ENCODE assay signal across 30 cellular contexts in the genomic region with DNA sequence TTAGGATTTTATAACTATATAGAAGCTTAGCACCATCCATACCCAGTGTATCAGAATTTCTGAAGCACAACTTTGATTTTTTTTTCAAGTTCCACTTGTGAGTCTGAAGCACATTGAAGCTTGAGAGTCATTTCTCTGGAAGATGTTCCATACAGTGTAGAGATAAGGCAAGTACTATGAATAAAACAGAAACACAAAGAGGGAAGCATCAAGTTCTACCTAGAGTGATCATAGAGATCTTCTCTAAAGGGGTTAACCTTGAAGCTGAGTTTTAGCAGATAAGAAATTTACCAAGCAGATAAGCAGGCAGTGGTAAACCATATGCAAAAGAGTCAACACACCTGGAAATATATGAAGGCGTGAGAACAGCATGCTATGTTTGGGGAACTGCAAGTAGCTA.
"Had no signal": no experiment of that assay in that cellular context is flagged by ENCODE, and none has a peak within 500 bp of the region (broad histone marks: within the 10 kb centered on the region; RNA-seq: fewer than 3 reads in every experiment).

No MANE protein-coding gene starts in this region.

- FAIRE-seq: endometrium, endothelial cell of umbilical vein, frontal cortex had no signal

- DNase-seq: activated CD4-positive, alpha-beta memory T cell treated with anti-CD3 and anti-CD28 coated beads for 36 hours; activated CD4-positive, alpha-beta T cell treated with anti-CD3 and anti-CD28 coated beads for 36 hours; activated CD4-positive, alpha-beta T cell treated with anti-CD3 and anti-CD28 coated beads, Interleukin-2, amount 10 ng/mL, durations not matched to agents 24 days and 14 days; activated CD4-positive, CD25-positive, alpha-beta regulatory T cell; activated CD4-positive, CD25-positive, alpha-beta regulatory T cell treated with anti-CD3 and anti-CD28 coated beads, Interleukin-2, amount 50 U/mL, for 72 hours; activated CD8-positive, alpha-beta memory T cell treated with anti-CD3 and anti-CD28 coated beads, Interleukin-2, amount 10 ng/mL, durations not matched to agents 7 days and 5 days; activated CD8-positive, alpha-beta memory T cell treated with anti-CD3 and anti-CD28 coated beads, Interleukin-2, amount 50 U/mL, for 4 hours; activated CD8-positive, alpha-beta T cell treated with anti-CD3 and anti-CD28 coated beads, Interleukin-2, amount 10 ng/mL, durations not matched to agents 7 days and 5 days; activated gamma-delta T cell; activated naive CD4-positive, alpha-beta T cell; activated naive CD4-positive, alpha-beta T cell treated with anti-CD3 and anti-CD28 coated beads, Interleukin-2, amount 10 ng/mL, durations not matched to agents 7 days and 5 days; activated naive CD8-positive, alpha-beta T cell treated with anti-CD3 and anti-CD28 coated beads, Interleukin-2, amount 10 ng/mL, durations not matched to agents 7 days and 5 days; activated T-cell treated with anti-CD3 and anti-CD28 coated beads, Interleukin-2, amount 50 U/mL, for 24 hours; activated T-cell treated with anti-CD3 and anti-CD28 coated beads, Interleukin-2, amount 50 U/mL, for 72 hours; central memory CD4-positive, alpha-beta T cell; cerebellar nuclear complex; colonic mucosa; effector CD8-positive, alpha-beta T cell; esophagus squamous epithelium; head of caudate nucleus; T-helper 17 cell; T1000 had no signal

- ATAC-seq: activated CD4-positive, alpha-beta T cell treated with anti-CD3 and anti-CD28 coated beads for 36 hours; activated CD8-positive, alpha-beta memory T cell treated with anti-CD3 and anti-CD28 coated beads, Interleukin-2, amount 10 ng/mL, durations not matched to agents 7 days and 5 days; activated CD8-positive, alpha-beta T cell treated with anti-CD3 and anti-CD28 coated beads, Interleukin-2, amount 10 ng/mL, durations not matched to agents 7 days and 5 days; activated naive CD4-positive, alpha-beta T cell treated with anti-CD3 and anti-CD28 coated beads, Interleukin-2, amount 50 U/mL, for 72 hours; activated T-cell treated with anti-CD3 and anti-CD28 coated beads, Interleukin-2, amount 50 U/mL, for 72 hours; T-helper 17 cell had no signal

- H3K27ac ChIP-seq: ascending aorta, breast epithelium, cardiac muscle cell, colonic mucosa, epithelial cell of prostate, esophagus squamous epithelium had no signal
